19 cellular contexts compared by ENCODE assay signal in the genomic region with DNA sequence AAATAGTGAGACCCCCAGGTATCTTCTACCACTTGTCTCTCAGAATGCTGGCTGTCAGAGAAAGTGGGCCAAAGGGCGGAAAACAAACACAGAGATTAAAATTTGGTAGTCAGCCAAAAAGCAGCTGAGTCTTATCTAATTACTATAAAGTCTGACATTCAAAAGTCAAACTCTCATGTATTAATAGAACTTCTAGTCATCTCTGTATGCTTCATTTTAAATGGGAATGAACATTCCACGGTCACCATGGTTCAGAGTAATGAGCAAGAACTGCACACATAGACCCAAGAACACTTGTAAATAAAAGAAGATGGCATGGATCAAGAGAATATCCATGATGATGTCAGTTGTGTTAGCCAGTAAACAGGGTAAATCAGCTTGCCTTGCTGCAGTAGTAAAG.
DNase-seq lines count a peak whose midpoint lies in the region; ATAC-seq and TF ChIP-seq lines count a peak whose summit lies in the region.
"Had no signal": no experiment of that assay in that cellular context is flagged by ENCODE, and none has a peak within 500 bp of the region (broad histone marks: within the 10 kb centered on the region; RNA-seq: fewer than 3 reads in every experiment).

No MANE protein-coding gene starts in this region.

- H3K9ac ChIP-seq in IMR-90 (ENCODE audit: low read depth, low read length) = no peak overlapping the region
- H3K9ac ChIP-seq: GM23248 had no signal

- intact Hi-C loops in IMR-90 (cut with micrococcal nuclease) (no loop called here), left cardiac atrium (cut with DNase I) (no loop called here), spleen (cut with DNase I; ENCODE audit: low total_unique reads) (no loop called here)

- WGBS in IMR-90 (ENCODE audit: extremely low coverage in 2 of 2, insufficient read length in 1 of 2), 2 experiments = no CpG with 5 or more reads among the region's 2 CpGs
- 51 to 80% (median 65%) methylated on average over 2 of the region's 2 CpGs for WGBS in spleen, 5 donors

- H3K4me1 ChIP-seq in IMR-90 (ENCODE audit: control insufficient read depth, insufficient read depth, low read length) = no peaks in the 10 kb centered on the region
- no peaks in the 10 kb centered on the region for H3K4me1 ChIP-seq in spleen

- H3K4me3 Mint-ChIP-seq in nephron = no peak overlapping the region

- H3K36me3 Mint-ChIP-seq in nephron (ENCODE audit: low read depth) = no peaks in the 10 kb centered on the region

- no peaks in the 10 kb centered on the region for H3K27me3 Mint-ChIP-seq in nephron (ENCODE audit: low read depth)

- no peak overlapping the region for H3K4me2 ChIP-seq in IMR-90 (ENCODE audit: low read depth, low read length)

- TF ChIP-seq RAD21 in IMR-90 (IDR thresholded peaks at IDR 0.05; ENCODE audit: low read length) = no peak

- ATAC-seq in IMR-90 (ENCODE audit: low read depth) (no peak), left cardiac atrium (peak; percentile 59 to 83)
- ATAC-seq: GM12878, K562, PC-3 had no signal

- H3K27me3 ChIP-seq in IMR-90 (ENCODE audit: control insufficient read depth, insufficient read depth, low read length) (no peaks in the 10 kb centered on the region), spleen (replicated peaks in 1 of 7) (no peaks in the 10 kb centered on the region)

- H3K9me3 Mint-ChIP-seq in nephron = peaks cover 3% of the 10 kb centered on the region

- H3K9me1 ChIP-seq in IMR-90 (ENCODE audit: insufficient read depth, low read length) = no peaks in the 10 kb centered on the region

- POLR2A ChIA-PET in IMR-90 (lab: Charles Lee; ENCODE audit: unreplicated experiment) = no interaction called here

- H3K36me3 ChIP-seq in IMR-90 (ENCODE audit: control insufficient read depth, insufficient read depth, low read length) = no peaks in the 10 kb centered on the region
- H3K36me3 ChIP-seq in spleen = no peaks in the 10 kb centered on the region

- H3K4ac ChIP-seq in IMR-90 (ENCODE audit: low read depth, low read length) = no peak overlapping the region

- H2BK20ac ChIP-seq in IMR-90 (ENCODE audit: low read depth, low read length) = no peak overlapping the region

- DNase-seq in IMR-90 = no peak
- peak; percentile 17 for DNase-seq in NCI-H2171 treated with DMSO at 0.1 percent for 48 hours (lab: John Stamatoyannopoulos, UW)
- no peak for DNase-seq in left cardiac atrium
- no peak for DNase-seq in NCI-H774 (lab: John Stamatoyannopoulos, UW)
- DNase-seq in NCI-H446 treated with DMSO at 0.1 percent for 48 hours (lab: John Stamatoyannopoulos, UW) = no peak
- DNase-seq in spleen = no peak
- DNase-seq: DND-41, GM23248, HCEC 1CT, MV-4-11, NCI-H1436, NCI-H2029, NCI-H510A treated with DMSO at 0.1 percent for 48 hours, PC-3, SW 1271 had no signal

- H3K23ac ChIP-seq in IMR-90 (ENCODE audit: low read depth, low read length) = no peak overlapping the region

- TF ChIP-seq CTCF in IMR-90 (conservative IDR thresholded peaks at IDR 0.05; ENCODE audit: low read depth, low read length) (no peak), nephron (IDR thresholded peaks at IDR 0.05; ENCODE audit: unreplicated experiment in 3 of 3) (no peak), spleen (IDR thresholded peaks at IDR 0.05 in 8 of 11, conservative IDR thresholded peaks at IDR 0.05 in 3 of 11) (no peak)

- no peak overlapping the region for H3K4me3 ChIP-seq in IMR-90 (ENCODE audit: insufficient read depth, low read depth, low read length)
- H3K4me3 ChIP-seq in spleen = no peak overlapping the region
- H3K4me3 ChIP-seq: GM12878, GM23248, K562 had no signal

- TF ChIP-seq POLR2A in IMR-90 (IDR thresholded peaks at IDR 0.05; ENCODE audit: low read depth, low read length) = no peak
- no peak for TF ChIP-seq POLR2A in spleen (IDR thresholded peaks at IDR 0.05)

- no peak overlapping the region for H4K5ac ChIP-seq in IMR-90 (ENCODE audit: low read depth, low read length)

- no peak overlapping the region for H4K8ac ChIP-seq in IMR-90 (ENCODE audit: low read depth in 2 of 2, low read length in 2 of 2)

- dilution Hi-C loops in IMR-90 (cut with HindIII; ENCODE audit: low sequenced_read_pairs, unreplicated experiment) = no loop called here

- H2BK5ac ChIP-seq in IMR-90 (ENCODE audit: low read depth, low read length, poor library complexity, severe bottlenecking) = no peak overlapping the region

- CTCF ChIA-PET in IMR-90 (lab: Yijun Ruan, JAX) = no interaction called here

- H3K27ac Mint-ChIP-seq in nephron = peak overlapping the region in 2 of 3 experiments; percentile 48 to 64

- no peak overlapping the region for H3K56ac ChIP-seq in IMR-90 (ENCODE audit: extremely low read depth, insufficient read depth, low read length)

- H2BK15ac ChIP-seq in IMR-90 (ENCODE audit: low read depth, low read length) = no peak overlapping the region

- no peak overlapping the region for H2AK9ac ChIP-seq in IMR-90 (replicated peaks; ENCODE audit: low read depth, low read length, poor library complexity)

- no peak overlapping the region for H2AFZ ChIP-seq in IMR-90 (replicated peaks; ENCODE audit: low read length, poor library complexity)
- H2AFZ ChIP-seq: GM23248 had no signal

- peaks cover 8% of the 10 kb centered on the region for H3K4me1 Mint-ChIP-seq in nephron

- no peak overlapping the region for H2BK120ac ChIP-seq in IMR-90 (ENCODE audit: low read depth, low read length)

- H3K18ac ChIP-seq in IMR-90 (ENCODE audit: low read depth, low read length) = peak overlapping the region; percentile 45; the same call in 1 of the 2 replicates

- in situ Hi-C loops in IMR-90 (cut with MboI; ENCODE audit: low sequenced_read_pairs) = no loop called here

- BruUV-seq in IMR-90 (replicated peaks; lab: Mats Ljungman, UMichigan) = no TSS peak

- H2AK5ac ChIP-seq in IMR-90 (ENCODE audit: low read depth, low read length) = no peak overlapping the region

- no peaks in the 10 kb centered on the region for H3K79me1 ChIP-seq in IMR-90 (ENCODE audit: low read depth in 1 of 2, low read length in 2 of 2)

- no peak overlapping the region for H3K27ac ChIP-seq in IMR-90 (ENCODE audit: insufficient read depth, low read length)
- no peak overlapping the region for H3K27ac ChIP-seq in spleen
- H3K27ac ChIP-seq: GM23248, HL-60 had no signal

- H3K9me3 ChIP-seq in IMR-90 (ENCODE audit: control insufficient read depth, insufficient read depth, low read length) = no peaks in the 10 kb centered on the region
- peaks cover 0 to 21% (median 11%) of the 10 kb centered on the region in 8 donors for H3K9me3 ChIP-seq in spleen

- H4K20me1 ChIP-seq in IMR-90 (ENCODE audit: insufficient read depth, low read length) = no peaks in the 10 kb centered on the region

- H4K91ac ChIP-seq in IMR-90 (ENCODE audit: insufficient read depth, low read depth, low read length) = no peak overlapping the region

- H3K14ac ChIP-seq in IMR-90 (replicated peaks; ENCODE audit: low read depth, low read length) = no peak overlapping the region

TF ChIP-seq in IMR-90, 13 proteins besides CTCF, POLR2A, EP300 and RAD21:
- TF ChIP-seq MAFK (IDR thresholded peaks at IDR 0.05; ENCODE audit: low read depth, low read length) (no peak), NFE2L2 (IDR thresholded peaks at IDR 0.05; ENCODE audit: low read depth, low read length) (no peak), CEBPB (IDR thresholded peaks at IDR 0.05; ENCODE audit: low read depth, low read length) (no peak), MXI1 (IDR thresholded peaks at IDR 0.05; ENCODE audit: borderline replicate concordance, low read depth, low read length) (no peak), MAZ (IDR thresholded peaks at IDR 0.05; ENCODE audit: borderline replicate concordance, low read depth, low read length) (no peak), RCOR1 (IDR thresholded peaks at IDR 0.05; ENCODE audit: insufficient replicate concordance, low read length) (no peak), RFX5 (IDR thresholded peaks at IDR 0.05; ENCODE audit: low read depth, low read length) (no peak)
TF ChIP-seq in IMR-90: peak in this region for 0.
